In the genomic region with DNA sequence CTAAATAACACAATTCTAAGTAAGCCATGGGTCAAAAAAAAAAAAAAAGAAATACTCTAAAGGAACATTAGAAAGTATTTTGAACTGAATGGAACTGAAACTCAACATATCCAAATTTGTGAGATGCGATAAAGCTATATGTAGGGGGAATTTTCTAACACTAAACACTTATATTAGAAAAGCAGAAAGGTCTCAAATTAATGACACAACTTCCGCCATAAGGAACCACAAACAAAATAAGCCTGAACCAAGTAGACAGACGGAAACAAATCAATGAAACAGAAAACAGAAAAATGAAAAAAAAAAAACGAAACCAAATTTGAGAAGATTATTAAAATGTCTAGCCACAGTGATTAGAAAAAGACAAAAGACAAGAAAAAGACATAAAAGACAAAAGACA, we compare ENCODE assay signal across 30 cellular contexts. TPM values are rescaled to one million over a fixed set of nuclear protein-coding genes. Genes with fewer than 3 reads are reported as not detected.
"Had no signal": no experiment of that assay in that cellular context is flagged by ENCODE, and none has a peak within 500 bp of the region (broad histone marks: within the 10 kb centered on the region; RNA-seq: fewer than 3 reads in every experiment).

No MANE protein-coding gene starts in this region.

- FAIRE-seq: islet of Langerhans, kidney had no signal

- H3K4me1 ChIP-seq: heart left ventricle, left lung, lower lobe of right lung, prostate gland, suprapubic skin, tibial artery, uterus had no signal

- H3K27me3 ChIP-seq: heart left ventricle, left lung, ovary, suprapubic skin, tibial artery, uterus had no signal

- H3K9me3 ChIP-seq: left lung, lower lobe of right lung, mucosa of descending colon, ovary, prostate gland, suprapubic skin, thoracic aorta, tibial artery, uterus had no signal

- DNase-seq: heart left ventricle; hypothalamus; immature natural killer cell; kidney; left colon; left lung; lower lobe of right lung; mammary epithelial cell; midbrain; mucosa of descending colon; naive thymus-derived CD4-positive, alpha-beta T cell; ovary; posterior cingulate gyrus; retina; right cardiac atrium; stimulated activated CD4-positive, alpha-beta T cell treated with anti-CD3 and anti-CD28 coated beads, Interleukin-1b, Interleukin-23, amount 100 ng/mL, for 48 hours; stimulated activated CD4-positive, alpha-beta T cell treated with anti-CD3 and anti-CD28 coated beads, Interleukin-2, amount 100 ng/mL, for 48 hours; stimulated activated CD4-positive, alpha-beta T cell treated with anti-CD3 and anti-CD28 coated beads, Interleukin-4, amount 100 ng/mL, for 4 hours; stimulated activated CD8-positive, alpha-beta memory T cell treated with anti-CD3 and anti-CD28 coated beads, Interleukin-4, amount 100 ng/mL, for 48 hours; stimulated activated naive CD4-positive, alpha-beta T cell; tibial artery; trophoblast cell; uterus had no signal

- H3K27ac ChIP-seq: heart left ventricle, left lung, lower lobe of right lung, ovary, prostate gland, suprapubic skin, thoracic aorta, tibial artery, uterus had no signal

- H3K4me2 ChIP-seq: smooth muscle cell had no signal

- H3K4me3 ChIP-seq: heart left ventricle, left lung, lower lobe of right lung, mucosa of descending colon, ovary, prostate gland, smooth muscle cell, suprapubic skin, thoracic aorta, tibial artery, uterus had no signal

- H3K36me3 ChIP-seq: heart left ventricle, left lung, lower lobe of right lung, ovary, prostate gland, suprapubic skin, thoracic aorta, tibial artery, uterus had no signal

- ATAC-seq: heart left ventricle; left colon; left lung; lower lobe of right lung; mucosa of descending colon; naive thymus-derived CD4-positive, alpha-beta T cell; natural killer cell treated with Interleukin-12 subunit alpha and Interleukin-12 subunit beta and Interleukin-15 and Interleukin-18, amount 100 ng/mL, for 72 hours; right cardiac atrium; sciatic nerve had no signal

RNA-seq across cellular contexts. Expression of gene ADAMTS6, which starts 39.9 kb away (rescaled TPM):
- polyA plus RNA-seq: immature natural killer cell had no signal
